1 cellular context compared by ENCODE assay signal in the genomic region with DNA sequence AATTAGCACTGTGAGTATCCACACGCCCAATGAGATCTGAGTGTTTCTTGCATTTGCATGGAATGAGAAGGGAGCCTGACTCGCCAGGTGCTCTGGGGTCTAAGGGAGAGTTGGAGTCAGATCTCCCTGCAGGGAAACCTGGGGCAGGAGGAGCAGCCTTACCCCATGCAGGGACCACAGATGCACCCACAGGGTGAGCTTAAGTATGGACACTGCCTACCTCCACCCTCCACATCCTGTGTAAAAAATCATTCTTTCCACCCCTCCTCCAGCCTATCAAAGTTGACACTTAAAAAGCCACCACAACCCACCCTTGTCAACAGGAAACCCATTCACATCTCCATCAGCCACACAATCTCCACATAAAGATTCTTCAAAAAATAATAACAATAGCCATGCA.
TF ChIP-seq lines count a peak whose summit lies in the region.

No MANE protein-coding gene starts in this region.

TF ChIP-seq in HepG2, 621 proteins besides CTCF, POLR2A, EP300 and RAD21 (continued from another document):
- TF ChIP-seq GATA4 (IDR thresholded peaks at IDR 0.05; ENCODE audit: borderline replicate concordance, low read depth) (no peak), ZNF501 (CRISPR knock-in tag; IDR thresholded peaks at IDR 0.05) (no peak), ATM (IDR thresholded peaks at IDR 0.05; ENCODE audit: borderline replicate concordance) (no peak), KDM5A (IDR thresholded peaks at IDR 0.05; ENCODE audit: borderline replicate concordance, low read length) (no peak), U2AF2 (IDR thresholded peaks at IDR 0.05; ENCODE audit: low read depth, low read length) (no peak), ZNF772 (CRISPR knock-in tag; IDR thresholded peaks at IDR 0.05) (no peak), ZNF841 (CRISPR knock-in tag; IDR thresholded peaks at IDR 0.05; ENCODE audit: borderline replicate concordance) (no peak), ZNF160 (CRISPR knock-in tag; IDR thresholded peaks at IDR 0.05) (no peak), MXI1 (IDR thresholded peaks at IDR 0.05; ENCODE audit: borderline replicate concordance, low read depth, low read length) (no peak)
- TF ChIP-seq, protein P1, sequence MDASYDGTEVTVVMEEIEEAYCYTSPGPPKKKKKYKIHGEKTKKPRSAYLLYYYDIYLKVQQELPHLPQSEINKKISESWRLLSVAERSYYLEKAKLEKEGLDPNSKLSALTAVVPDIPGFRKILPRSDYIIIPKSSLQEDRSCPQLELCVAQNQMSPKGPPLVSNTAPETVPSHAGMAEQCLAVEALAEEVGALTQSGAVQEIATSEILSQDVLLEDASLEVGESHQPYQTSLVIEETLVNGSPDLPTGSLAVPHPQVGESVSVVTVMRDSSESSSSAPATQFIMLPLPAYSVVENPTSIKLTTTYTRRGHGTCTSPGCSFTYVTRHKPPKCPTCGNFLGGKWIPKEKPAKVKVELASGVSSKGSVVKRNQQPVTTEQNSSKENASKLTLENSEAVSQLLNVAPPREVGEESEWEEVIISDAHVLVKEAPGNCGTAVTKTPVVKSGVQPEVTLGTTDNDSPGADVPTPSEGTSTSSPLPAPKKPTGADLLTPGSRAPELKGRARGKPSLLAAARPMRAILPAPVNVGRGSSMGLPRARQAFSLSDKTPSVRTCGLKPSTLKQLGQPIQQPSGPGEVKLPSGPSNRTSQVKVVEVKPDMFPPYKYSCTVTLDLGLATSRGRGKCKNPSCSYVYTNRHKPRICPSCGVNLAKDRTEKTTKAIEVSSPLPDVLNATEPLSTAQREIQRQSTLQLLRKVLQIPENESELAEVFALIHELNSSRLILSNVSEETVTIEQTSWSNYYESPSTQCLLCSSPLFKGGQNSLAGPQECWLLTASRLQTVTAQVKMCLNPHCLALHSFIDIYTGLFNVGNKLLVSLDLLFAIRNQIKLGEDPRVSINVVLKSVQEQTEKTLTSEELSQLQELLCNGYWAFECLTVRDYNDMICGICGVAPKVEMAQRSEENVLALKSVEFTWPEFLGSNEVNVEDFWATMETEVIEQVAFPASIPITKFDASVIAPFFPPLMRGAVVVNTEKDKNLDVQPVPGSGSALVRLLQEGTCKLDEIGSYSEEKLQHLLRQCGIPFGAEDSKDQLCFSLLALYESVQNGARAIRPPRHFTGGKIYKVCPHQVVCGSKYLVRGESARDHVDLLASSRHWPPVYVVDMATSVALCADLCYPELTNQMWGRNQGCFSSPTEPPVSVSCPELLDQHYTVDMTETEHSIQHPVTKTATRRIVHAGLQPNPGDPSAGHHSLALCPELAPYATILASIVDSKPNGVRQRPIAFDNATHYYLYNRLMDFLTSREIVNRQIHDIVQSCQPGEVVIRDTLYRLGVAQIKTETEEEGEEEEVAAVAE (CRISPR knock-in tag; IDR thresholded peaks at IDR 0.05; ENCODE audit: borderline replicate concordance) = no peak
- TF ChIP-seq, protein P2, sequence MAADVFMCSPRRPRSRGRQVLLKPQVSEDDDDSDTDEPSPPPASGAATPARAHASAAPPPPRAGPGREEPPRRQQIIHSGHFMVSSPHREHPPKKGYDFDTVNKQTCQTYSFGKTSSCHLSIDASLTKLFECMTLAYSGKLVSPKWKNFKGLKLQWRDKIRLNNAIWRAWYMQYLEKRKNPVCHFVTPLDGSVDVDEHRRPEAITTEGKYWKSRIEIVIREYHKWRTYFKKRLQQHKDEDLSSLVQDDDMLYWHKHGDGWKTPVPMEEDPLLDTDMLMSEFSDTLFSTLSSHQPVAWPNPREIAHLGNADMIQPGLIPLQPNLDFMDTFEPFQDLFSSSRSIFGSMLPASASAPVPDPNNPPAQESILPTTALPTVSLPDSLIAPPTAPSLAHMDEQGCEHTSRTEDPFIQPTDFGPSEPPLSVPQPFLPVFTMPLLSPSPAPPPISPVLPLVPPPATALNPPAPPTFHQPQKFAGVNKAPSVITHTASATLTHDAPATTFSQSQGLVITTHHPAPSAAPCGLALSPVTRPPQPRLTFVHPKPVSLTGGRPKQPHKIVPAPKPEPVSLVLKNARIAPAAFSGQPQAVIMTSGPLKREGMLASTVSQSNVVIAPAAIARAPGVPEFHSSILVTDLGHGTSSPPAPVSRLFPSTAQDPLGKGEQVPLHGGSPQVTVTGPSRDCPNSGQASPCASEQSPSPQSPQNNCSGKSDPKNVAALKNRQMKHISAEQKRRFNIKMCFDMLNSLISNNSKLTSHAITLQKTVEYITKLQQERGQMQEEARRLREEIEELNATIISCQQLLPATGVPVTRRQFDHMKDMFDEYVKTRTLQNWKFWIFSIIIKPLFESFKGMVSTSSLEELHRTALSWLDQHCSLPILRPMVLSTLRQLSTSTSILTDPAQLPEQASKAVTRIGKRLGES (CRISPR knock-in tag; IDR thresholded peaks at IDR 0.05; ENCODE audit: borderline replicate concordance) = no peak
- TF ChIP-seq, protein P3, sequence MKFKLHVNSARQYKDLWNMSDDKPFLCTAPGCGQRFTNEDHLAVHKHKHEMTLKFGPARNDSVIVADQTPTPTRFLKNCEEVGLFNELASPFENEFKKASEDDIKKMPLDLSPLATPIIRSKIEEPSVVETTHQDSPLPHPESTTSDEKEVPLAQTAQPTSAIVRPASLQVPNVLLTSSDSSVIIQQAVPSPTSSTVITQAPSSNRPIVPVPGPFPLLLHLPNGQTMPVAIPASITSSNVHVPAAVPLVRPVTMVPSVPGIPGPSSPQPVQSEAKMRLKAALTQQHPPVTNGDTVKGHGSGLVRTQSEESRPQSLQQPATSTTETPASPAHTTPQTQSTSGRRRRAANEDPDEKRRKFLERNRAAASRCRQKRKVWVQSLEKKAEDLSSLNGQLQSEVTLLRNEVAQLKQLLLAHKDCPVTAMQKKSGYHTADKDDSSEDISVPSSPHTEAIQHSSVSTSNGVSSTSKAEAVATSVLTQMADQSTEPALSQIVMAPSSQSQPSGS (CRISPR knock-in tag; IDR thresholded peaks at IDR 0.05) = no peak
